Comparison of ENCODE assay signal across 19 cellular contexts in genomic region chr1:229119161-229119560, GRCh38.
DNase-seq lines count a peak whose midpoint lies in the region; ATAC-seq and TF ChIP-seq lines count a peak whose summit lies in the region.
"Had no signal": no experiment of that assay in that cellular context is flagged by ENCODE, and none has a peak within 500 bp of the region (broad histone marks: within the 10 kb centered on the region; RNA-seq: fewer than 3 reads in every experiment).

No MANE protein-coding gene starts in this region.

- no peak overlapping the region for H3K9ac ChIP-seq in PC-3 (ENCODE audit: low read length)
- H3K9ac ChIP-seq in stomach smooth muscle (ENCODE audit: low read length in 2 of 2), result no peak overlapping the region

- H3K9me3 Mint-ChIP-seq in Calu3 (ENCODE audit: low read depth, unreplicated experiment), result no peaks in the 10 kb centered on the region
- H3K9me3 Mint-ChIP-seq: CD4-positive, alpha-beta T cell had no signal

- H4K20me1 ChIP-seq in PC-3 (ENCODE audit: low read length), result no peaks in the 10 kb centered on the region

- no peaks in the 10 kb centered on the region for H3K9me3 ChIP-seq in PC-3 (ENCODE audit: low read length)
- H3K9me3 ChIP-seq in gastroesophageal sphincter, result no peaks in the 10 kb centered on the region
- no peaks in the 10 kb centered on the region for H3K9me3 ChIP-seq in stomach smooth muscle (ENCODE audit: control insufficient read depth in 2 of 2, low read length in 2 of 2)

- no peaks in the 10 kb centered on the region for H3K79me2 ChIP-seq in PC-3 (ENCODE audit: low read length)

- intact Hi-C loops in Calu3 (cut with micrococcal nuclease; ENCODE audit: unreplicated experiment), result no loop called here
- intact Hi-C loops in PC-3 (cut with micrococcal nuclease), result no loop called here
- intact Hi-C loops in posterior vena cava (cut with DNase I), result no loop called here

- peaks cover 40% of the 10 kb centered on the region for H3K4me1 Mint-ChIP-seq in Calu3 (ENCODE audit: low read depth, unreplicated experiment)

- H3K36me3 ChIP-seq in PC-3 (ENCODE audit: low read depth, low read length), result no peaks in the 10 kb centered on the region
- H3K36me3 ChIP-seq in gastroesophageal sphincter, result no peaks in the 10 kb centered on the region
- H3K36me3 ChIP-seq in stomach smooth muscle (ENCODE audit: control insufficient read depth in 2 of 2, insufficient read depth in 2 of 2, low read length in 2 of 2), result no peaks in the 10 kb centered on the region

- H3F3A ChIP-seq in PC-3 (ENCODE audit: low read length, unreplicated experiment), result no peaks in the 10 kb centered on the region

- no peak overlapping the region for H3K4me3 Mint-ChIP-seq in Calu3 (ENCODE audit: low read depth, unreplicated experiment)
- H3K4me3 Mint-ChIP-seq: CD4-positive, alpha-beta T cell had no signal

- ATAC-seq in PC-3 (no peak), gastroesophageal sphincter (no peak), HG02571 (IDR thresholded peaks at IDR 0.05; ENCODE audit: unreplicated experiment) (no peak)
- ATAC-seq: Right ventricle myocardium inferior had no signal

- peak; percentile 60 for DNase-seq in Calu3
- DNase-seq in PC-3, result peak; percentile 13
- no peak for DNase-seq in dedifferentiated amniotic fluid mesenchymal stem cell (ENCODE audit: extremely low spot score)
- no peak for DNase-seq in activated CD4-positive, alpha-beta T cell treated with anti-CD3 and anti-CD28 coated beads, Interleukin-2, amount 50 U/mL, for 1 hour
- DNase-seq in posterior vena cava (ENCODE audit: low spot score), result no peak
- DNase-seq: AML-193; CD4-positive, alpha-beta T cell; NCI-H1092; NCI-H1694; NCI-H2107; NCI-H226; NCI-H69; NK-92 treated with Interleukin-12 subunit alpha and Interleukin-12 subunit beta, amount 100 ng/mL, for 24 hours; OCI-M1 had no signal

- TF ChIP-seq EP300 in gastroesophageal sphincter (IDR thresholded peaks at IDR 0.05), result no peak

- no TSS peak for BruUV-seq in Calu3 (replicated peaks; lab: Mats Ljungman, UMichigan)
- BruUV-seq in PC-3 (replicated peaks; lab: Mats Ljungman, UMichigan), result no TSS peak

- 86 to 94% methylated on average over 5 to 6 of the region's 6 CpGs for WGBS in gastroesophageal sphincter (ENCODE audit: low coverage in 1 of 2), 2 donors

- POLR2A ChIA-PET in PC-3 (lab: Charles Lee; ENCODE audit: unreplicated experiment), result no interaction called here

- no peak overlapping the region for H2AFZ ChIP-seq in PC-3 (ENCODE audit: low read length)

- H3K9me2 ChIP-seq in PC-3 (replicated peaks; ENCODE audit: low read length), result no peaks in the 10 kb centered on the region

- H3K27me3 ChIP-seq in PC-3 (ENCODE audit: low read length), result peaks cover 25% of the 10 kb centered on the region
- no peaks in the 10 kb centered on the region for H3K27me3 ChIP-seq in gastroesophageal sphincter
- no peaks in the 10 kb centered on the region for H3K27me3 ChIP-seq in stomach smooth muscle (ENCODE audit: control insufficient read depth in 1 of 2, insufficient read depth in 2 of 2, low read length in 2 of 2)

- TF ChIP-seq CTCF in Calu3 (IDR thresholded peaks at IDR 0.05; ENCODE audit: unreplicated experiment), result no peak
- TF ChIP-seq CTCF in PC-3 (conservative IDR thresholded peaks at IDR 0.05; ENCODE audit: low read depth, low read length), result no peak
- no peak for TF ChIP-seq CTCF in gastroesophageal sphincter (IDR thresholded peaks at IDR 0.05)

- H3K4me1 ChIP-seq in PC-3 (ENCODE audit: insufficient read depth, low read length) (peaks cover 4% of the 10 kb centered on the region; the same call in 1 of the 2 replicates), gastroesophageal sphincter (peaks cover 0 to 55% (median 7%) of the 10 kb centered on the region in 3 donors), stomach smooth muscle (ENCODE audit: control insufficient read depth, insufficient read depth, low read length) (peaks cover 50% of the 10 kb centered on the region)

- H3K27me3 Mint-ChIP-seq in Calu3 (ENCODE audit: unreplicated experiment), result no peaks in the 10 kb centered on the region
- H3K27me3 Mint-ChIP-seq: CD4-positive, alpha-beta T cell had no signal

- H3K27ac ChIP-seq in PC-3 (ENCODE audit: low read length), result no peak overlapping the region
- H3K27ac ChIP-seq in gastroesophageal sphincter, result peak overlapping the region; percentile 36 to 90 (median 74)
- peak overlapping the region; percentile 55 for H3K27ac ChIP-seq in stomach smooth muscle (ENCODE audit: low read length)
- H3K27ac ChIP-seq: SK-N-MC had no signal

- H3K27ac Mint-ChIP-seq in Calu3 (ENCODE audit: unreplicated experiment), result peak overlapping the region; percentile 23
- H3K27ac Mint-ChIP-seq: CD4-positive, alpha-beta T cell had no signal

- TF ChIP-seq POLR2A in gastroesophageal sphincter (IDR thresholded peaks at IDR 0.05), result no peak

- CTCF ChIA-PET in Calu3 (lab: Charles Lee) (interaction anchor here (1.5 kb wide), 1 partner anchor 455 kb away, joined by 3 read pairs; no protein-coding TSS in a partner anchor), PC-3 (lab: Charles Lee) (no interaction called here)

- H3K4me2 ChIP-seq in PC-3 (ENCODE audit: low read length), result no peak overlapping the region

- H3K36me3 Mint-ChIP-seq in Calu3 (ENCODE audit: insufficient read depth, unreplicated experiment), result no peaks in the 10 kb centered on the region

- H3K4me3 ChIP-seq in PC-3 (ENCODE audit: low read length), result no peak overlapping the region
- H3K4me3 ChIP-seq in gastroesophageal sphincter, result no peak overlapping the region
- no peak overlapping the region for H3K4me3 ChIP-seq in stomach smooth muscle (ENCODE audit: low read length in 2 of 2)
- H3K4me3 ChIP-seq: SK-N-MC had no signal

Comparison
In these comparisons a context has a peak if more than half of its experiments do, and no peak if none do; other contexts are left out.
1. DNase-seq: peak in Calu3 (single experiment) and PC-3 (single experiment); none in dedifferentiated amniotic fluid mesenchymal stem cell (single experiment), activated CD4-positive, alpha-beta T cell treated with anti-CD3 and anti-CD28 coated beads, Interleukin-2, amount 50 U/mL, for 1 hour (single experiment) and posterior vena cava (single experiment).